29 cellular contexts compared by ENCODE assay signal in the genomic region with DNA sequence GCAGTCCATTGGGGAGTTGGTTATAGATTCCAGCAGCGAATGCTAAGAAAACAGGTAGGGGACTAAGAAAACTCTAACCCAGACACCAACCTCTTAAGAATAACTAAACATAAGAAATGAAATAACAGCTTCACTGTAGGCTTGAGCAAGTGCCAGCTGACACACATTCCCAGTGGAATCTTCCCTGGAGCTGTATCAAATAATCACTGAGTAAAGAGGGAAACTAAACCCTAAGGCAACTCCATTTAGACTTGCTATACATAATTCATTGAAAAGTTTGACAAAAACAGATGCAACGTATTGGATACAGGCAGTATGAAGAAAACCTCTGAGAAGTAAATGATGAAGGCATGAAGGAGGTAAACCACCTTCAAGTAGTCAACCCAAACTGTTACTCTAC.
DNase-seq lines count a peak whose midpoint lies in the region; ATAC-seq, FAIRE-seq and TF ChIP-seq lines count a peak whose summit lies in the region.
"Had no signal": no experiment of that assay in that cellular context is flagged by ENCODE, and none has a peak within 500 bp of the region (broad histone marks: within the 10 kb centered on the region; RNA-seq: fewer than 3 reads in every experiment).

No MANE protein-coding gene starts in this region.

- H2AFZ ChIP-seq in astrocyte (ENCODE audit: low read depth, low read length), result no peak overlapping the region

- peak; percentile 5 for DNase-seq in AG08395 (ENCODE audit: low spot score)
- DNase-seq in GM03348 (ENCODE audit: low spot score), result peak; percentile 15
- DNase-seq in astrocyte (ENCODE audit: low read depth), result no peak
- peak; percentile 11 for DNase-seq in fibroblast of the aortic adventitia (ENCODE audit: low read depth)
- no peak for DNase-seq in NK-92 treated with Interleukin-12 subunit alpha and Interleukin-12 subunit beta, amount 100 ng/mL, for 24 hours (lab: John Stamatoyannopoulos, UW)
- DNase-seq in activated gamma-delta T cell (lab: John Stamatoyannopoulos, UW), result no peak
- DNase-seq: AML-193; CD4-positive, alpha-beta T cell; GOT3; Karpas-422; NCI-H1092; NCI-H1436; NCI-H187; NCI-H2081 treated with DMSO at 0.1 percent for 48 hours; NCI-H2171; NCI-H226; NCI-H510A; NCI-H69; SK-N-SH; SW 1271 had no signal

- H3K27ac Mint-ChIP-seq in astrocyte (ENCODE audit: unreplicated experiment), result no peak overlapping the region
- H3K27ac Mint-ChIP-seq: CD4-positive, alpha-beta T cell had no signal

- H3K27me3 Mint-ChIP-seq in astrocyte (ENCODE audit: low read depth, unreplicated experiment), result no peaks in the 10 kb centered on the region
- H3K27me3 Mint-ChIP-seq: CD4-positive, alpha-beta T cell had no signal

- no peaks in the 10 kb centered on the region for H3K36me3 ChIP-seq in astrocyte (ENCODE audit: insufficient read depth, low read length)
- H3K36me3 ChIP-seq: BLaER1 treated with 17β-estradiol and CSF1 and Interleukin-3, amounts not matched to agents 10 nM and 100 nM; HAP-1 had no signal

- no peaks in the 10 kb centered on the region for H3K79me2 ChIP-seq in astrocyte (ENCODE audit: insufficient read depth, low read length)

- H4K20me1 ChIP-seq in astrocyte (ENCODE audit: insufficient read depth, low read length), result no peaks in the 10 kb centered on the region
- H4K20me1 ChIP-seq: BLaER1 treated with 17β-estradiol and CSF1 and Interleukin-3, amounts not matched to agents 10 nM and 100 nM had no signal

- no peak overlapping the region for H3K4me3 Mint-ChIP-seq in astrocyte (ENCODE audit: unreplicated experiment)
- H3K4me3 Mint-ChIP-seq: CD4-positive, alpha-beta T cell had no signal

- no peak overlapping the region for H3K27ac ChIP-seq in astrocyte (ENCODE audit: low read depth, low read length)
- H3K27ac ChIP-seq: 22Rv1; BLaER1 treated with 17β-estradiol and CSF1 and Interleukin-3, amounts not matched to agents 10 nM and 100 nM had no signal

- peaks cover 2% of the 10 kb centered on the region for H3K4me1 Mint-ChIP-seq in astrocyte (ENCODE audit: low read depth, unreplicated experiment)

- no peaks in the 10 kb centered on the region for H3K9me3 Mint-ChIP-seq in astrocyte (ENCODE audit: unreplicated experiment)
- H3K9me3 Mint-ChIP-seq: CD4-positive, alpha-beta T cell had no signal

- no peaks in the 10 kb centered on the region for H3K9me3 ChIP-seq in astrocyte (ENCODE audit: insufficient read depth, low read depth, low read length)
- H3K9me3 ChIP-seq: HAP-1, SK-N-SH had no signal

- no peak for ATAC-seq in HG02970 (IDR thresholded peaks at IDR 0.05; ENCODE audit: low FRiP score, unreplicated experiment)
- no peak for ATAC-seq in HG03520 (IDR thresholded peaks at IDR 0.05; ENCODE audit: unreplicated experiment)

- H3K36me3 Mint-ChIP-seq in astrocyte (ENCODE audit: low read depth, unreplicated experiment), result no peaks in the 10 kb centered on the region

- H3K9ac ChIP-seq in astrocyte (ENCODE audit: low read length), result no peak overlapping the region
- H3K9ac ChIP-seq: BLaER1 treated with 17β-estradiol and CSF1 and Interleukin-3, amounts not matched to agents 10 nM and 100 nM; SK-N-SH had no signal

- H3K4me3 ChIP-seq in astrocyte (ENCODE audit: insufficient read depth, low read depth, low read length) (no peak overlapping the region), fibroblast of the aortic adventitia (ENCODE audit: low read depth, low read length) (no peak overlapping the region)
- H3K4me3 ChIP-seq: BLaER1 treated with 17β-estradiol and CSF1 and Interleukin-3, amounts not matched to agents 10 nM and 100 nM; HAP-1 had no signal

- no peaks in the 10 kb centered on the region for H3K27me3 ChIP-seq in astrocyte (ENCODE audit: insufficient read depth, low read length)

- peak; percentile 59 for FAIRE-seq in astrocyte (lab: Jason Lieb, UNC)
- FAIRE-seq: D721Med, G401.6, GM12892, RCC 7860 had no signal

- no peak for TF ChIP-seq CTCF in astrocyte (IDR thresholded peaks at IDR 0.05; ENCODE audit: insufficient read depth, low read depth, low read length)
- TF ChIP-seq CTCF in fibroblast of the aortic adventitia (IDR thresholded peaks at IDR 0.05; ENCODE audit: insufficient read depth, low read length), result no peak

- H3K4me2 ChIP-seq in astrocyte (ENCODE audit: low read length), result no peak overlapping the region
- H3K4me2 ChIP-seq: BLaER1 treated with 17β-estradiol and CSF1 and Interleukin-3, amounts not matched to agents 10 nM and 100 nM; SK-N-SH had no signal

- no peaks in the 10 kb centered on the region for H3K4me1 ChIP-seq in astrocyte (ENCODE audit: insufficient read depth, low read length)
- H3K4me1 ChIP-seq: HAP-1 had no signal

Comparison
In these comparisons a context has a peak if more than half of its experiments do, and no peak if none do; other contexts are left out.
1. DNase-seq: peak in AG08395 (single experiment), GM03348 (single experiment) and fibroblast of the aortic adventitia (single experiment); none in astrocyte (single experiment), NK-92 treated with Interleukin-12 subunit alpha and Interleukin-12 subunit beta, amount 100 ng/mL, for 24 hours (single experiment) and activated gamma-delta T cell (single experiment).